ENCODE assay signal across 8 cellular contexts in the genomic region with DNA sequence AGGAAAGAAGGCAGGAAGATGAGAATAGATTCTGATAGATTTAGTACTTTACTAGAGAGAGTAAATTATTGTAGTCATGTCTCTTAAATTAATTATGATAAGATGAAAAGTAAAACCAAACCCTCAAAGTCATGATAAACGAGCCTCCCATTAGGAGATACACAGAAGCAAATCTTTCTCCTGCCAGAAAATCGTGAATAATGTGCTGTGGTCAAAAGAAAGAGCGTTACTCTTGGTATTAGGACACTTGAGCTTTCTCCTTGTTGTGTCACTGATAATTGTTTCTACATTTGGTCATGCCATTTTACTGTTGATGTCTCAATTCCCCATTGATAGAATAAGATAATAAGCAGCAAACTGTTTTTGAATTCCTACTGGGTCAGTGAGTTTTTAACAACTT.
"Had no signal": no experiment of that assay in that cellular context is flagged by ENCODE, and none has a peak within 500 bp of the region (broad histone marks: within the 10 kb centered on the region; RNA-seq: fewer than 3 reads in every experiment).

No MANE protein-coding gene starts in this region.

- H3K36me3 ChIP-seq: HAP-1 had no signal

- H3K9me3 ChIP-seq: HAP-1 had no signal

- H3K27ac Mint-ChIP-seq: GM23338, HFFc6 had no signal

- FAIRE-seq: H1, HTR-8/SVneo had no signal

- ATAC-seq: GM23338, HCT116 had no signal

- H3K4me3 ChIP-seq: GM23338, HAP-1 had no signal

- H3K9me3 Mint-ChIP-seq: GM23338 had no signal

- H2AFZ ChIP-seq: GM23338 had no signal

- H3K27me3 Mint-ChIP-seq: IgD-negative memory B cell had no signal

- H3K4me1 ChIP-seq: HAP-1 had no signal

- H3K4me3 Mint-ChIP-seq: GM23338, HFFc6, IgD-negative memory B cell had no signal

- H3K4me2 ChIP-seq: GM23338 had no signal

- DNase-seq: H7, HFFc6 had no signal
